8 cellular contexts compared by ENCODE assay signal in genomic region chr3:172332256-172333041, GRCh38.
DNase-seq lines count a peak whose midpoint lies in the region; ATAC-seq, FAIRE-seq and TF ChIP-seq lines count a peak whose summit lies in the region.

No MANE protein-coding gene starts in this region.

- H3K9me3 ChIP-seq in OCI-LY7 (ENCODE audit: low read length) (no peaks in the 10 kb centered on the region), esophagus squamous epithelium (no peaks in the 10 kb centered on the region)

- no peaks in the 10 kb centered on the region for H3K4me1 ChIP-seq in OCI-LY7 (ENCODE audit: insufficient read depth, low read length, poor library complexity, severe bottlenecking)
- peaks cover 0 to 17% (median 3%) of the 10 kb centered on the region in 3 donors for H3K4me1 ChIP-seq in esophagus squamous epithelium

- FAIRE-seq in GM19239 (lab: Jason Lieb, UNC), result peak; percentile 83

- H3K9me3 Mint-ChIP-seq in CD14-positive monocyte, result no peaks in the 10 kb centered on the region
- H3K9me3 Mint-ChIP-seq in natural killer cell treated with Interleukin-12 subunit alpha and Interleukin-12 subunit beta and Interleukin-15 and Interleukin-18, amount 100 ng/mL, for 72 hours, result no peaks in the 10 kb centered on the region

- H3K27me3 ChIP-seq in esophagus squamous epithelium, result no peaks in the 10 kb centered on the region

- POLR2A ChIA-PET in OCI-LY7 (lab: Charles Lee), result interaction anchor here (0.6 to 1.3 kb wide), 7 partner anchors 9 to 313 kb away, joined by 3 to 6 read pairs (median 3); no protein-coding TSS in a partner anchor

- TF ChIP-seq CTCF in CD14-positive monocyte (IDR thresholded peaks at IDR 0.05), result peak; percentile 97
- peak; percentile 95 for TF ChIP-seq CTCF in OCI-LY7 (conservative IDR thresholded peaks at IDR 0.05; ENCODE audit: low read length)
- peak; percentile 51 to 88 (median 86) for TF ChIP-seq CTCF in esophagus squamous epithelium (IDR thresholded peaks at IDR 0.05)

- H3K27ac ChIP-seq in OCI-LY7 (ENCODE audit: low read depth, low read length, poor library complexity, severe bottlenecking), result no peak overlapping the region
- no peak overlapping the region for H3K27ac ChIP-seq in esophagus squamous epithelium
- no peak overlapping the region for H3K27ac ChIP-seq in substantia nigra (ENCODE audit: low read depth, low read length, poor library complexity, severe bottlenecking)

- intact Hi-C loops in CD14-positive monocyte (cut with micrococcal nuclease), result loop anchor here (5.0 kb wide), 1 partner anchor 335 kb away; no protein-coding TSS in a partner anchor
- intact Hi-C loops in OCI-LY7 (cut with micrococcal nuclease; ENCODE audit: unreplicated experiment), result loop anchor here (5.0 kb wide), 2 partner anchors 225 to 295 kb away; partner anchors contain the start of gene FNDC3B
- intact Hi-C loops in esophagus squamous epithelium (cut with DNase I), result no loop called here

- H3K36me3 ChIP-seq in OCI-LY7 (ENCODE audit: insufficient read depth, low read length) (peaks cover 5% of the 10 kb centered on the region; the same call in 1 of the 2 replicates), esophagus squamous epithelium (peaks cover 3 to 77% (median 8%) of the 10 kb centered on the region in 3 donors)

- H3K36me3 Mint-ChIP-seq in CD14-positive monocyte, result peaks cover 74 to 82% of the 10 kb centered on the region in 2 donors
- H3K36me3 Mint-ChIP-seq in natural killer cell treated with Interleukin-12 subunit alpha and Interleukin-12 subunit beta and Interleukin-15 and Interleukin-18, amount 100 ng/mL, for 72 hours, result peaks cover 17% of the 10 kb centered on the region

- peak overlapping the region in 2 of 7 donors; percentile 18 to 80 for H3K27ac Mint-ChIP-seq in CD14-positive monocyte
- H3K27ac Mint-ChIP-seq in natural killer cell treated with Interleukin-12 subunit alpha and Interleukin-12 subunit beta and Interleukin-15 and Interleukin-18, amount 100 ng/mL, for 72 hours, result peak overlapping the region in 1 of 2 donors; percentile 36

- no peak overlapping the region for H3K4me2 ChIP-seq in OCI-LY7 (ENCODE audit: low read length)

- no peak overlapping the region for H3K4me3 Mint-ChIP-seq in CD14-positive monocyte
- H3K4me3 Mint-ChIP-seq in natural killer cell treated with Interleukin-12 subunit alpha and Interleukin-12 subunit beta and Interleukin-15 and Interleukin-18, amount 100 ng/mL, for 72 hours, result no peak overlapping the region

- H3K27me3 Mint-ChIP-seq in CD14-positive monocyte (ENCODE audit: low read depth in 3 of 3), result no peaks in the 10 kb centered on the region
- H3K27me3 Mint-ChIP-seq in natural killer cell treated with Interleukin-12 subunit alpha and Interleukin-12 subunit beta and Interleukin-15 and Interleukin-18, amount 100 ng/mL, for 72 hours, result no peaks in the 10 kb centered on the region

- peak; percentile 80 to 84 for ATAC-seq in natural killer cell treated with Interleukin-12 subunit alpha and Interleukin-12 subunit beta and Interleukin-15 and Interleukin-18, amount 100 ng/mL, for 72 hours

- no TSS peak for BruUV-seq in OCI-LY7 (replicated peaks; lab: Mats Ljungman, UMichigan)

- H3K4me3 ChIP-seq in OCI-LY7 (ENCODE audit: low read depth, low read length, poor library complexity, severe bottlenecking), result no peak overlapping the region
- H3K4me3 ChIP-seq in esophagus squamous epithelium, result no peak overlapping the region

- CTCF ChIA-PET in OCI-LY7 (lab: Charles Lee; ENCODE audit: unreplicated experiment), result interaction anchor here (0.6 to 1.2 kb wide), 3 partner anchors 10 to 544 kb away, joined by 3 to 6 read pairs (median 3); no protein-coding TSS in a partner anchor

- H3K4me1 Mint-ChIP-seq in CD14-positive monocyte, result no peaks in the 10 kb centered on the region
- peaks cover 5 to 13% of the 10 kb centered on the region in 2 donors for H3K4me1 Mint-ChIP-seq in natural killer cell treated with Interleukin-12 subunit alpha and Interleukin-12 subunit beta and Interleukin-15 and Interleukin-18, amount 100 ng/mL, for 72 hours (ENCODE audit: low read depth in 2 of 2)

- TF ChIP-seq POLR2A in esophagus squamous epithelium (IDR thresholded peaks at IDR 0.05), result no peak

- no peak overlapping the region for H2AFZ ChIP-seq in OCI-LY7 (ENCODE audit: low read length)

- DNase-seq in CD14-positive monocyte (ENCODE audit: low spot score), result peak; percentile 55
- DNase-seq in GM19239 (ENCODE audit: insufficient read length, low spot score), result peak; percentile 59
- DNase-seq in HPDE6-E6E7 (ENCODE audit: extremely low spot score), result peak; percentile 23
- DNase-seq in OCI-LY7 (ENCODE audit: low spot score), result peak; percentile 57
- DNase-seq in activated T-cell treated with anti-CD3 and anti-CD28 coated beads for 24 hours (ENCODE audit: low read depth), result peak; percentile 35
- DNase-seq in esophagus squamous epithelium (lab: John Stamatoyannopoulos, UW), result no peak
- peak; percentile 82 for DNase-seq in natural killer cell treated with Interleukin-12 subunit alpha and Interleukin-12 subunit beta and Interleukin-15 and Interleukin-18, amount 100 ng/mL, for 72 hours (ENCODE audit: low spot score)
- DNase-seq in substantia nigra (lab: John Stamatoyannopoulos, UW), result peak in 33 of 49 donors; percentile 1 to 67 (median 30)

- H3K9me2 ChIP-seq in OCI-LY7 (ENCODE audit: insufficient read depth, low read length), result no peaks in the 10 kb centered on the region

- no peaks in the 10 kb centered on the region for H4K20me1 ChIP-seq in OCI-LY7 (ENCODE audit: insufficient read depth, low read length)

- WGBS in esophagus squamous epithelium, 2 donors, result 41 to 48% methylated on average over 2 of the region's 2 CpGs

- no peaks in the 10 kb centered on the region for H3K79me2 ChIP-seq in OCI-LY7 (ENCODE audit: insufficient read depth, low read depth, low read length)
